ENCODE assay signal across 8 cellular contexts in the genomic region with DNA sequence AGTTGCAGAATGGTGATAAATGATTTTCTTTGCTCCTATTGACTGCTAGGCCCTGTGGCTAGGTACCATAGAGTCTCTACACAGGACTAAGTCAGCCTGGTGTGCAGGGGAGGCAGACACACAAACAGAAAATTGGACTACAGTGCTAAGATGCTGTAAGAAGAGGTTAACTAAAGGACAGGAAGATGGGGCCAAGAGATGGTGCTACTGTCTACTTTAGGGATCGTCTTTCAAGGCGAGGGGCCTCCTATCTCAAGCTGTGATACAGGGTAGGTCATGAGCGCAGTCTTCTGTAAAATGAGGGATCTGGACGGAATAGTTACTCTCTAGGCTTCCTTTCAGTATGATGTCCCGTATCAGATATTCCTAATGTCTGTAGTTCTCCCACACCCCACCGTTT. TPM values are rescaled to one million over a fixed set of nuclear protein-coding genes. Genes with fewer than 3 reads are reported as not detected.
DNase-seq lines count a peak whose midpoint lies in the region; ATAC-seq and TF ChIP-seq lines count a peak whose summit lies in the region.

No MANE protein-coding gene starts in this region.

- H3K4me3 ChIP-seq in cardiac muscle cell (peak overlapping the region; percentile 66), WERI-Rb-1 (ENCODE audit: low read depth, low read length) (peak overlapping the region; percentile 63), kidney epithelial cell (ENCODE audit: low read depth, low read length) (peak overlapping the region; percentile 86), urinary bladder (ENCODE audit: low read depth, low read length) (peak overlapping the region; percentile 29)

- DNase-seq in cardiac muscle cell (ENCODE audit: low read depth in 1 of 2, low spot score in 1 of 2) (peak in 1 of 2 donors; percentile 18), cardiac septum (ENCODE audit: low spot score) (no peak), WERI-Rb-1 (no peak), kidney epithelial cell (ENCODE audit: low read depth) (no peak), CD1c-positive myeloid dendritic cell (ENCODE audit: extremely low spot score) (no peak), activated T-cell treated with anti-CD3 and anti-CD28 coated beads for 4 hours (no peak)
- no peak for DNase-seq in natural killer cell treated with Interleukin-12 subunit alpha and Interleukin-12 subunit beta and Interleukin-15 and Interleukin-18, amount 100 ng/mL, for 72 hours (ENCODE audit: low spot score)

- no peaks in the 10 kb centered on the region for H3K4me1 Mint-ChIP-seq in natural killer cell treated with Interleukin-12 subunit alpha and Interleukin-12 subunit beta and Interleukin-15 and Interleukin-18, amount 100 ng/mL, for 72 hours (ENCODE audit: low read depth in 2 of 2)

- peaks cover 11% of the 10 kb centered on the region for H3K36me3 Mint-ChIP-seq in natural killer cell treated with Interleukin-12 subunit alpha and Interleukin-12 subunit beta and Interleukin-15 and Interleukin-18, amount 100 ng/mL, for 72 hours

- no peak overlapping the region for H3K27ac Mint-ChIP-seq in natural killer cell treated with Interleukin-12 subunit alpha and Interleukin-12 subunit beta and Interleukin-15 and Interleukin-18, amount 100 ng/mL, for 72 hours

- H3K4me3 Mint-ChIP-seq in natural killer cell treated with Interleukin-12 subunit alpha and Interleukin-12 subunit beta and Interleukin-15 and Interleukin-18, amount 100 ng/mL, for 72 hours, result no peak overlapping the region

- no peak for TF ChIP-seq CTCF in cardiac muscle cell (IDR thresholded peaks at IDR 0.05; ENCODE audit: low read depth, low read length)
- no peak for TF ChIP-seq CTCF in WERI-Rb-1 (IDR thresholded peaks at IDR 0.05; ENCODE audit: low read depth, low read length)
- no peak for TF ChIP-seq CTCF in kidney epithelial cell (IDR thresholded peaks at IDR 0.05; ENCODE audit: insufficient read depth, low read length, poor library complexity, severe bottlenecking)

- H3K36me3 ChIP-seq in cardiac muscle cell (peaks cover 2% of the 10 kb centered on the region), WERI-Rb-1 (peaks cover 45% of the 10 kb centered on the region), kidney epithelial cell (ENCODE audit: control insufficient read depth, insufficient read depth, low read length) (no peaks in the 10 kb centered on the region), urinary bladder (ENCODE audit: insufficient read depth) (no peaks in the 10 kb centered on the region)

- H3K27ac ChIP-seq in cardiac muscle cell (peak overlapping the region; percentile 66), WERI-Rb-1 (peak overlapping the region; percentile 89), urinary bladder (ENCODE audit: low read depth) (no peak overlapping the region)

- ATAC-seq in natural killer cell treated with Interleukin-12 subunit alpha and Interleukin-12 subunit beta and Interleukin-15 and Interleukin-18, amount 100 ng/mL, for 72 hours, result no peak

- H3K4me1 ChIP-seq in cardiac muscle cell (ENCODE audit: low read depth), result peaks cover 5% of the 10 kb centered on the region
- no peaks in the 10 kb centered on the region for H3K4me1 ChIP-seq in urinary bladder (ENCODE audit: insufficient read depth)

- H3K27me3 Mint-ChIP-seq in natural killer cell treated with Interleukin-12 subunit alpha and Interleukin-12 subunit beta and Interleukin-15 and Interleukin-18, amount 100 ng/mL, for 72 hours, result no peaks in the 10 kb centered on the region

- H3K27me3 ChIP-seq in cardiac muscle cell (no peaks in the 10 kb centered on the region), WERI-Rb-1 (ENCODE audit: insufficient read depth, low read depth, severe bottlenecking) (no peaks in the 10 kb centered on the region), kidney epithelial cell (ENCODE audit: control insufficient read depth, insufficient read depth, low read length) (no peaks in the 10 kb centered on the region)

- H3K9me3 ChIP-seq in cardiac muscle cell (ENCODE audit: low read depth) (no peaks in the 10 kb centered on the region), WERI-Rb-1 (ENCODE audit: severe bottlenecking) (no peaks in the 10 kb centered on the region)

- intact Hi-C loops in cardiac septum (cut with DNase I), result no loop called here

- WGBS in urinary bladder, result 6% methylated on average over 6 of the region's 6 CpGs

- H3K9me3 Mint-ChIP-seq in natural killer cell treated with Interleukin-12 subunit alpha and Interleukin-12 subunit beta and Interleukin-15 and Interleukin-18, amount 100 ng/mL, for 72 hours, result no peaks in the 10 kb centered on the region

RNA-seq across cellular contexts. Expression of gene NME1, which starts 0.8 kb away (rescaled TPM):
- 58.9 and 104 TPM in 2 replicates for total RNA-seq in cardiac muscle cell
- 115 and 194 TPM in 2 replicates for polyA plus RNA-seq in cardiac muscle cell
- 23.2 TPM for total RNA-seq in cardiac septum
- total RNA-seq in kidney epithelial cell, result 129 and 162 TPM in 2 replicates
- total RNA-seq in urinary bladder, result 38.1 TPM
- polyA plus RNA-seq in urinary bladder, result 63.3 TPM
- total RNA-seq in natural killer cell treated with Interleukin-12 subunit alpha and Interleukin-12 subunit beta and Interleukin-15 and Interleukin-18, amount 100 ng/mL, for 72 hours, result 100 to 1,000 TPM; 188 to 245 TPM

RNA-seq across cellular contexts. Expression of gene NME2, which starts 12.0 kb away (rescaled TPM):
- total RNA-seq in cardiac muscle cell (393 and 614 TPM in 2 replicates), cardiac septum (225 TPM), kidney epithelial cell (1,008 and 1,016 TPM in 2 replicates), urinary bladder (191 TPM)
- polyA plus RNA-seq in cardiac muscle cell (363 and 585 TPM in 2 replicates), urinary bladder (688 TPM)
- total RNA-seq in natural killer cell treated with Interleukin-12 subunit alpha and Interleukin-12 subunit beta and Interleukin-15 and Interleukin-18, amount 100 ng/mL, for 72 hours, result 100 to 1,000 TPM; 401 to 499 TPM

RNA-seq across cellular contexts. Expression of gene SPAG9, which starts 33.5 kb away (rescaled TPM):
- total RNA-seq in cardiac muscle cell (24.5 and 66.2 TPM in 2 replicates), cardiac septum (57.8 TPM), kidney epithelial cell (85.5 and 104 TPM in 2 replicates), urinary bladder (211 TPM)
- polyA plus RNA-seq in cardiac muscle cell (12.1 and 28.6 TPM in 2 replicates), urinary bladder (53.9 TPM)
- total RNA-seq in natural killer cell treated with Interleukin-12 subunit alpha and Interleukin-12 subunit beta and Interleukin-15 and Interleukin-18, amount 100 ng/mL, for 72 hours, result 10 to 100 TPM; 49.2 to 87.5 TPM

Comparison
In these comparisons a context has a peak if more than half of its experiments do, and no peak if none do; other contexts are left out.
1. H3K4me3 ChIP-seq: peak in every context shown above with its lines; median percentile 86 in kidney epithelial cell; 66 in cardiac muscle cell; 63 in WERI-Rb-1; 29 in urinary bladder.